Comparison of ENCODE assay signal across 1 cellular context in genomic region chr22:42431401-42432019, GRCh38.
TF ChIP-seq lines count a peak whose summit lies in the region.

No MANE protein-coding gene starts in this region.

TF ChIP-seq in IMR-90, 13 proteins besides CTCF, POLR2A, EP300 and RAD21 (continued from another document):
- TF ChIP-seq FOS (IDR thresholded peaks at IDR 0.05; ENCODE audit: low read depth, low read length) (no peak), NFE2L2 (IDR thresholded peaks at IDR 0.05; ENCODE audit: low read depth, low read length) (no peak), MAFK (IDR thresholded peaks at IDR 0.05; ENCODE audit: low read depth, low read length) (no peak), RFX5 (IDR thresholded peaks at IDR 0.05; ENCODE audit: low read depth, low read length) (no peak), USF2 (IDR thresholded peaks at IDR 0.05; ENCODE audit: low read depth, low read length) (no peak)
